8 cellular contexts compared by ENCODE assay signal in genomic region chr2:158458617-158458920, GRCh38. TPM values are rescaled to one million over a fixed set of nuclear protein-coding genes. Genes with fewer than 3 reads are reported as not detected.
DNase-seq lines count a peak whose midpoint lies in the region; ATAC-seq and TF ChIP-seq lines count a peak whose summit lies in the region.

No MANE protein-coding gene starts in this region.

- no peak for ATAC-seq in HG03442 (IDR thresholded peaks at IDR 0.05; ENCODE audit: unreplicated experiment)
- no peak for ATAC-seq in HG03159 (IDR thresholded peaks at IDR 0.05; ENCODE audit: unreplicated experiment)
- ATAC-seq in HG02970 (IDR thresholded peaks at IDR 0.05; ENCODE audit: low FRiP score, unreplicated experiment): no peak

- CTCF ChIA-PET in AG04449 (lab: Yijun Ruan, JAX): interaction anchor here (0.7 to 3.3 kb wide), 7 partner anchors 10 to 296 kb away, joined by 3 to 20 read pairs (median 4); no protein-coding TSS in a partner anchor

- DNase-seq in AG04449 (ENCODE audit: low read depth, low spot score) (no peak), cardiac fibroblast (ENCODE audit: low read depth in 2 of 2) (peak in 1 of 2 donors; percentile 13), NCI-H2171 (lab: John Stamatoyannopoulos, UW) (no peak)

- H3K36me3 Mint-ChIP-seq in IgD-negative memory B cell: no peaks in the 10 kb centered on the region

- peak overlapping the region; percentile 88 to 97 (median 94) for H3K4me3 Mint-ChIP-seq in IgD-negative memory B cell

- POLR2A ChIA-PET in AG04449 (lab: Yijun Ruan, JAX): interaction anchor here (1.0 kb wide), 2 partner anchors 44 to 186 kb away, joined by 3 to 4 read pairs; no protein-coding TSS in a partner anchor

- peaks cover 12 to 17% (median 13%) of the 10 kb centered on the region in 3 donors for H3K4me1 Mint-ChIP-seq in IgD-negative memory B cell

- H3K27ac Mint-ChIP-seq in IgD-negative memory B cell: peak overlapping the region in 2 of 3 donors; percentile 7 to 65

- H3K9me3 ChIP-seq in mononuclear cell (ENCODE audit: low read depth, low read length): no peaks in the 10 kb centered on the region

- peaks cover 19% of the 10 kb centered on the region for H3K4me1 ChIP-seq in mononuclear cell (ENCODE audit: insufficient read depth, low read length)

- TF ChIP-seq CTCF in AG04449 (IDR thresholded peaks at IDR 0.05; ENCODE audit: insufficient read depth, low read length, missing control alignments) (no peak), cardiac fibroblast (IDR thresholded peaks at IDR 0.05; ENCODE audit: low read depth, low read length) (no peak)

- no peaks in the 10 kb centered on the region for H3K9me3 Mint-ChIP-seq in IgD-negative memory B cell

- peaks cover 3% of the 10 kb centered on the region for H3K27me3 ChIP-seq in mononuclear cell (ENCODE audit: insufficient read depth, low read length)

- H3K27me3 Mint-ChIP-seq in IgD-negative memory B cell: peaks cover 5% of the 10 kb centered on the region

- H3K4me3 ChIP-seq in AG04449 (ENCODE audit: low read depth, low read length) (peak overlapping the region; percentile 82), cardiac fibroblast (replicated peaks in 1 of 2; ENCODE audit: low read depth in 2 of 2, low read length in 2 of 2) (peak overlapping the region; percentile 92 to 93), mononuclear cell (ENCODE audit: low read length) (peak overlapping the region; percentile 65)

RNA-seq across cellular contexts. Expression of gene PKP4, which starts 1.8 kb away (rescaled TPM):
- polyA plus RNA-seq in IgD-negative memory B cell: 0.45 TPM
- 7.9 TPM for total RNA-seq in mononuclear cell

RNA-seq across cellular contexts. Expression of gene CCDC148, which starts 2.0 kb away (rescaled TPM):
- not detected for polyA plus RNA-seq in IgD-negative memory B cell
- 0.42 TPM for total RNA-seq in mononuclear cell
